8 cellular contexts compared by ENCODE assay signal in genomic region chr17:64965826-64966283, GRCh38. TPM values are rescaled to one million over a fixed set of nuclear protein-coding genes. Genes with fewer than 3 reads are reported as not detected.
DNase-seq lines count a peak whose midpoint lies in the region; ATAC-seq and TF ChIP-seq lines count a peak whose summit lies in the region.
"Not testable (repeated sequence)": the region's sequence is repeated elsewhere in the genome, so short reads cannot be mapped to it uniquely, and the experiment has no call there.

No MANE protein-coding gene starts in this region.

- H3K27ac Mint-ChIP-seq in CD14-positive monocyte = peak overlapping the region in 5 of 7 donors; percentile 18 to 45 (median 40)

- peak; percentile 93 for ATAC-seq in HG03196 (IDR thresholded peaks at IDR 0.05; ENCODE audit: unreplicated experiment)

- not testable (repeated sequence) for H3K36me3 Mint-ChIP-seq in CD14-positive monocyte

- WGBS in lower leg skin, 2 donors = 0 to 1% methylated on average over 11 to 38 of the region's 40 CpGs

- not testable (repeated sequence) for H3K4me3 ChIP-seq in lower leg skin (ENCODE audit: low read depth, poor library complexity, severe bottlenecking)

- TF ChIP-seq CTCF in CD14-positive monocyte (IDR thresholded peaks at IDR 0.05) = peak; percentile 22
- not testable (repeated sequence) for TF ChIP-seq CTCF in lower leg skin (IDR thresholded peaks at IDR 0.05)

- not testable (repeated sequence) for H3K9me3 Mint-ChIP-seq in CD14-positive monocyte

- H3K4me1 Mint-ChIP-seq in CD14-positive monocyte = peaks cover 29% of the 10 kb centered on the region

- DNase-seq in CD14-positive monocyte (ENCODE audit: low spot score) (peak; percentile 73), GM19240 (ENCODE audit: insufficient read length, low spot score) (peak; percentile 35), NCI-H526 (lab: John Stamatoyannopoulos, UW) (peak; percentile 11 to 76), dermis blood vessel endothelial cell (peak; percentile 83), lower leg skin (ENCODE audit: low spot score in 2 of 2) (peak; percentile 41 to 94)
- DNase-seq in activated CD4-positive, alpha-beta T cell treated with anti-CD3 and anti-CD28 coated beads, Interleukin-2, amount 50 U/mL, for 24 hours (ENCODE audit: low read depth in 1 of 2, low spot score in 1 of 2) = peak; percentile 64
- peak; percentile 83 for DNase-seq in stimulated activated CD4-positive, alpha-beta T cell treated with anti-CD3 and anti-CD28 coated beads, Interleukin-4, amount 100 ng/mL, for 24 hours

- intact Hi-C loops in CD14-positive monocyte (cut with micrococcal nuclease) = loop anchor here in 1 of 2 donors (10.0 kb wide), 1 partner anchor 191 kb away; no protein-coding TSS in a partner anchor
- intact Hi-C loops in lower leg skin (cut with DNase I; ENCODE audit: low total_unique reads) = not testable (repeated sequence)

- TF ChIP-seq POLR2A in lower leg skin (IDR thresholded peaks at IDR 0.05) = not testable (repeated sequence)

- peak overlapping the region; percentile 72 to 74 for H3K4me3 Mint-ChIP-seq in CD14-positive monocyte

- not testable (repeated sequence) for H3K27me3 Mint-ChIP-seq in CD14-positive monocyte (ENCODE audit: low read depth in 3 of 3)

RNA-seq across cellular contexts. Expression of gene LRRC37A3, which starts 46.6 kb away (rescaled TPM):
- under 1 TPM; 0.31 to 0.56 TPM for polyA plus RNA-seq in CD14-positive monocyte
- total RNA-seq in dermis blood vessel endothelial cell (3.9 and 4.1 TPM in 2 replicates), lower leg skin (1 to 10 TPM; 2.7 to 8.2 (median 5.6) TPM)
